ENCODE assay signal across 15 cellular contexts in genomic region chr2:217868911-217869334, GRCh38.
A peak's percentile ranks its signal among the peaks of the same experiment; 100 is the strongest.
DNase-seq lines count a peak whose midpoint lies in the region; ATAC-seq, FAIRE-seq and TF ChIP-seq lines count a peak whose summit lies in the region.
"Had no signal": no experiment of that assay in that cellular context is flagged by ENCODE, and none has a peak within 500 bp of the region (broad histone marks: within the 10 kb centered on the region; RNA-seq: fewer than 3 reads in every experiment).

No MANE protein-coding gene starts in this region.

- TF ChIP-seq POLR2A in endothelial cell of umbilical vein (IDR thresholded peaks at IDR 0.05; ENCODE audit: low read depth, low read length) (no peak), transverse colon (IDR thresholded peaks at IDR 0.05) (no peak)

- FAIRE-seq in endothelial cell of umbilical vein (lab: Jason Lieb, UNC) = no peak
- FAIRE-seq: GM19239 had no signal

- no peaks in the 10 kb centered on the region for H3K9me3 ChIP-seq in endothelial cell of umbilical vein (replicated peaks; ENCODE audit: control insufficient read depth, insufficient read depth, low read length)
- no peaks in the 10 kb centered on the region for H3K9me3 ChIP-seq in transverse colon

- H3K27ac Mint-ChIP-seq in mesothelial cell of epicardium = peak overlapping the region; percentile 82
- H3K27ac Mint-ChIP-seq: activated B cell treated with CpG ODN at 0.5 μM for 24 hours, progenitor cell of endocrine pancreas had no signal

- peaks cover 43% of the 10 kb centered on the region for H3K36me3 Mint-ChIP-seq in mesothelial cell of epicardium

- H3K4me1 ChIP-seq in endothelial cell of umbilical vein (ENCODE audit: control insufficient read depth, extremely low read depth, insufficient read depth, low read length) (peaks cover 8% of the 10 kb centered on the region), transverse colon (peaks cover 4 to 16% (median 9%) of the 10 kb centered on the region in 4 donors)

- no peaks in the 10 kb centered on the region for H3K9me1 ChIP-seq in endothelial cell of umbilical vein (replicated peaks; ENCODE audit: control insufficient read depth, extremely low read depth, insufficient read depth, low read length)

- no peaks in the 10 kb centered on the region for H3K27me3 Mint-ChIP-seq in mesothelial cell of epicardium (ENCODE audit: low read depth)

- H4K20me1 ChIP-seq in endothelial cell of umbilical vein (replicated peaks; ENCODE audit: control insufficient read depth, extremely low read depth, insufficient read depth, low read length) = no peaks in the 10 kb centered on the region

- ATAC-seq in GM21367 (IDR thresholded peaks at IDR 0.05; ENCODE audit: unreplicated experiment) = no peak
- no peak for ATAC-seq in HG03354 (IDR thresholded peaks at IDR 0.05; ENCODE audit: poor library complexity, severe bottlenecking, unreplicated experiment)

- no peaks in the 10 kb centered on the region for H3K27me3 ChIP-seq in endothelial cell of umbilical vein (ENCODE audit: control insufficient read depth in 2 of 2, insufficient read depth in 2 of 2, low read length in 2 of 2)
- H3K27me3 ChIP-seq in transverse colon = no peaks in the 10 kb centered on the region

- intact Hi-C loops in endothelial cell of umbilical vein (cut with micrococcal nuclease) (no loop called here), transverse colon (cut with DNase I; ENCODE audit: low total_unique reads) (no loop called here)

- no peak overlapping the region for H3K4me3 ChIP-seq in endothelial cell of umbilical vein (replicated peaks in 1 of 3; ENCODE audit: insufficient read depth in 1 of 3, low read depth in 1 of 3, low read length in 3 of 3)
- no peak overlapping the region for H3K4me3 ChIP-seq in transverse colon
- H3K4me3 ChIP-seq: SK-N-MC had no signal

- WGBS in transverse colon (ENCODE audit: low coverage in 1 of 2), 2 donors = 53% methylated on average over 3 of the region's 3 CpGs; no CpG with 5 or more reads in 1 of the 2 donors

- DNase-seq in HT1080 (ENCODE audit: low read depth) (peak; percentile 76), endothelial cell of umbilical vein (ENCODE audit: low read depth, low spot score) (peak; percentile 54), mesothelial cell of epicardium (ENCODE audit: low spot score in 2 of 2, unreplicated experiment in 2 of 2) (no peak), transverse colon (no peak), AG08396 (ENCODE audit: low spot score) (no peak)
- DNase-seq in stimulated activated naive CD4-positive, alpha-beta T cell (lab: John Stamatoyannopoulos, UW) = no peak
- DNase-seq: activated B cell treated with CpG ODN at 0.5 μM for 24 hours, activated T-cell treated with anti-CD3 and anti-CD28 coated beads for 4 hours, mesendoderm, NCI-H1930 had no signal

- no peak overlapping the region for H3K9ac ChIP-seq in endothelial cell of umbilical vein (replicated peaks; ENCODE audit: extremely low read depth, insufficient read depth, low read length)

- in situ Hi-C loops in transverse colon (cut with MboI; ENCODE audit: low pct_ligation_motif_present in 1 of 4, low pct_unique_long_range_greater_than_20kb in 1 of 4, low sequenced_read_pairs in 3 of 4) = no loop called here

- H2AFZ ChIP-seq in endothelial cell of umbilical vein (ENCODE audit: low read depth, low read length) = no peak overlapping the region

- peaks cover 20% of the 10 kb centered on the region for H3K4me1 Mint-ChIP-seq in mesothelial cell of epicardium

- dilution Hi-C loops in endothelial cell of umbilical vein (cut with MboI; ENCODE audit: extremely low pct_ligation_motif_present, low sequenced_read_pairs) = no loop called here

- TF ChIP-seq CTCF in endothelial cell of umbilical vein (IDR thresholded peaks at IDR 0.05; ENCODE audit: extremely low read depth in 1 of 2, insufficient read depth in 1 of 2, low read depth in 1 of 2, low read length in 2 of 2) (no peak), mesothelial cell of epicardium (IDR thresholded peaks at IDR 0.05; ENCODE audit: unreplicated experiment) (no peak), transverse colon (IDR thresholded peaks at IDR 0.05) (no peak)

- H3K27ac ChIP-seq in endothelial cell of umbilical vein (ENCODE audit: insufficient read depth, low read depth, low read length) (no peak overlapping the region), transverse colon (peak overlapping the region; percentile 36 to 77 (median 50))
- H3K27ac ChIP-seq: SK-N-MC had no signal

- POLR2A ChIA-PET in endothelial cell of umbilical vein (lab: Charles Lee) = no interaction called here

- H3K36me3 ChIP-seq in endothelial cell of umbilical vein (ENCODE audit: control insufficient read depth in 2 of 2, extremely low read depth in 1 of 2, insufficient read depth in 2 of 2, low read length in 2 of 2) = no peaks in the 10 kb centered on the region
- no peaks in the 10 kb centered on the region for H3K36me3 ChIP-seq in transverse colon

- H3K79me2 ChIP-seq in endothelial cell of umbilical vein (ENCODE audit: control insufficient read depth, insufficient read depth, low read length) = no peaks in the 10 kb centered on the region

- no peak overlapping the region for H3K4me2 ChIP-seq in endothelial cell of umbilical vein (ENCODE audit: insufficient read depth, low read length)

- no TSS peak for BruUV-seq in endothelial cell of umbilical vein (replicated peaks; lab: Mats Ljungman, UMichigan)

- CTCF ChIA-PET in endothelial cell of umbilical vein (lab: Charles Lee) = interaction anchor here (0.8 to 1.8 kb wide), 7 partner anchors 11 to 125 kb away, joined by 3 to 6 read pairs (median 4); no protein-coding TSS in a partner anchor

- no peak overlapping the region for H3K4me3 Mint-ChIP-seq in mesothelial cell of epicardium
- H3K4me3 Mint-ChIP-seq: activated B cell treated with CpG ODN at 0.5 μM for 24 hours had no signal

- H3K9me3 Mint-ChIP-seq in mesothelial cell of epicardium = no peaks in the 10 kb centered on the region

- TF ChIP-seq EP300 in transverse colon (IDR thresholded peaks at IDR 0.05; ENCODE audit: low read depth) = peak; percentile 59

TF ChIP-seq in endothelial cell of umbilical vein, 7 proteins besides CTCF, POLR2A, EP300 and RAD21:
- TF ChIP-seq GATA2 (IDR thresholded peaks at IDR 0.05; ENCODE audit: insufficient read depth, insufficient read length, low read depth, low read length) = no peak
- peak; percentile 80 for TF ChIP-seq FOS (IDR thresholded peaks at IDR 0.05; ENCODE audit: borderline replicate concordance, insufficient read depth, low read length)

Comparison
In these comparisons a context has a peak if more than half of its experiments do, and no peak if none do; other contexts are left out.
1. DNase-seq: peak in HT1080 (single experiment) and endothelial cell of umbilical vein (single experiment); none in mesothelial cell of epicardium (0 of 2), transverse colon (single experiment), stimulated activated naive CD4-positive, alpha-beta T cell (0 of 6) and AG08396 (single experiment).